ENCODE assay signal across 1 cellular context in the genomic region with DNA sequence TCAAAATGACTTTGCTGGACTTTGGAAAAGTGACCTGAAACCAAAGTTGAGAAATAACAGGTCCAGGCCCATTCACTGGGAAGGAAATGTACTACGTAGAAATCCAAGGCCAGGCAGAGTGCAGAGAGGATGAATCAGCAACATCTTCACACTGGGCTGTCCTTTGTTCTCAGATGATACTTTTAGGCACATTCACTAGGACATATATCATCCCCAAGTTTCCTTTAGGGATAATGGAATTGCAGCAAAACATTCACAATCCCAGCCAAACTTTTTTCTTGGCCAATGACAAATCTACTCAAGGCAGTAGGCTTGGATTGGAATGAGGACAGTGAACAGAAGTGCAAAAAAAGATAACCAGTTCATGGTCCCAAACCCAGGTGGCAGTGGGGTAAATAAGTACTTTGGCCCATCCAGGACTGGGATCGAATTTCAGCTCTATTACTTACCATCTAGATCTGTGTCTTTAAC.
A peak's percentile ranks its signal among the peaks of the same experiment; 100 is the strongest.
TF ChIP-seq lines count a peak whose summit lies in the region.

No MANE protein-coding gene starts in this region.

TF ChIP-seq in HepG2, 621 proteins besides CTCF, POLR2A, EP300 and RAD21 (continued from another document and continues in another):
- TF ChIP-seq, protein P1, sequence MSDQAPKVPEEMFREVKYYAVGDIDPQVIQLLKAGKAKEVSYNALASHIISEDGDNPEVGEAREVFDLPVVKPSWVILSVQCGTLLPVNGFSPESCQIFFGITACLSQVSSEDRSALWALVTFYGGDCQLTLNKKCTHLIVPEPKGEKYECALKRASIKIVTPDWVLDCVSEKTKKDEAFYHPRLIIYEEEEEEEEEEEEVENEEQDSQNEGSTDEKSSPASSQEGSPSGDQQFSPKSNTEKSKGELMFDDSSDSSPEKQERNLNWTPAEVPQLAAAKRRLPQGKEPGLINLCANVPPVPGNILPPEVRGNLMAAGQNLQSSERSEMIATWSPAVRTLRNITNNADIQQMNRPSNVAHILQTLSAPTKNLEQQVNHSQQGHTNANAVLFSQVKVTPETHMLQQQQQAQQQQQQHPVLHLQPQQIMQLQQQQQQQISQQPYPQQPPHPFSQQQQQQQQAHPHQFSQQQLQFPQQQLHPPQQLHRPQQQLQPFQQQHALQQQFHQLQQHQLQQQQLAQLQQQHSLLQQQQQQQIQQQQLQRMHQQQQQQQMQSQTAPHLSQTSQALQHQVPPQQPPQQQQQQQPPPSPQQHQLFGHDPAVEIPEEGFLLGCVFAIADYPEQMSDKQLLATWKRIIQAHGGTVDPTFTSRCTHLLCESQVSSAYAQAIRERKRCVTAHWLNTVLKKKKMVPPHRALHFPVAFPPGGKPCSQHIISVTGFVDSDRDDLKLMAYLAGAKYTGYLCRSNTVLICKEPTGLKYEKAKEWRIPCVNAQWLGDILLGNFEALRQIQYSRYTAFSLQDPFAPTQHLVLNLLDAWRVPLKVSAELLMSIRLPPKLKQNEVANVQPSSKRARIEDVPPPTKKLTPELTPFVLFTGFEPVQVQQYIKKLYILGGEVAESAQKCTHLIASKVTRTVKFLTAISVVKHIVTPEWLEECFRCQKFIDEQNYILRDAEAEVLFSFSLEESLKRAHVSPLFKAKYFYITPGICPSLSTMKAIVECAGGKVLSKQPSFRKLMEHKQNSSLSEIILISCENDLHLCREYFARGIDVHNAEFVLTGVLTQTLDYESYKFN (CRISPR knock-in tag; conservative IDR thresholded peaks at IDR 0.05) = peak; percentile 91
- TF ChIP-seq MTA1 (CRISPR knock-in tag; IDR thresholded peaks at IDR 0.05; ENCODE audit: borderline replicate concordance) (no peak), JUNB (CRISPR knock-in tag; IDR thresholded peaks at IDR 0.05; ENCODE audit: borderline replicate concordance) (no peak), MED1 (CRISPR knock-in tag; IDR thresholded peaks at IDR 0.05) (peak; percentile 54), ZNF205 (CRISPR knock-in tag; IDR thresholded peaks at IDR 0.05) (no peak), ZSCAN20 (CRISPR knock-in tag; IDR thresholded peaks at IDR 0.05; ENCODE audit: borderline replicate concordance) (no peak), ZMYM2 (CRISPR knock-in tag; IDR thresholded peaks at IDR 0.05) (peak; percentile 52; the same call in 1 of the 2 replicates), ESRRA (CRISPR knock-in tag; IDR thresholded peaks at IDR 0.05; ENCODE audit: low read depth) (0 out of 2 replicates have a peak, but pooled peaks have one; percentile 15), AKAP8 (CRISPR knock-in tag; IDR thresholded peaks at IDR 0.05) (no peak), THAP11 (CRISPR knock-in tag; IDR thresholded peaks at IDR 0.05) (peak; percentile 25; the same call in 1 of the 2 replicates), SOX13 (IDR thresholded peaks at IDR 0.05) (no peak), SOX13 (CRISPR knock-in tag; conservative IDR thresholded peaks at IDR 0.05 in 1 of 2, IDR thresholded peaks at IDR 0.05 in 1 of 2) (peak in 1 of 2 experiments; percentile 33; a peak in 1 of 4 replicates), TARDBP (CRISPR knock-in tag; IDR thresholded peaks at IDR 0.05) (no peak; the same call in 1 of the 2 replicates), MIXL1 (CRISPR knock-in tag; IDR thresholded peaks at IDR 0.05) (peak; percentile 29; the same call in 1 of the 2 replicates), ZNF589 (CRISPR knock-in tag; conservative IDR thresholded peaks at IDR 0.05) (no peak), ZNF496 (CRISPR knock-in tag; IDR thresholded peaks at IDR 0.05; ENCODE audit: insufficient replicate concordance) (no peak), KDM1A (CRISPR knock-in tag; IDR thresholded peaks at IDR 0.05) (no peak), ZNF7 (CRISPR knock-in tag; IDR thresholded peaks at IDR 0.05) (no peak), SMYD3 (CRISPR knock-in tag; IDR thresholded peaks at IDR 0.05) (no peak), MIER2 (CRISPR knock-in tag; IDR thresholded peaks at IDR 0.05) (0 out of 2 replicates have a peak, but pooled peaks have one; percentile 29), FOSL1 (CRISPR knock-in tag; IDR thresholded peaks at IDR 0.05; ENCODE audit: borderline replicate concordance) (peak; percentile 33; the same call in 1 of the 2 replicates)
- TF ChIP-seq, protein P2, sequence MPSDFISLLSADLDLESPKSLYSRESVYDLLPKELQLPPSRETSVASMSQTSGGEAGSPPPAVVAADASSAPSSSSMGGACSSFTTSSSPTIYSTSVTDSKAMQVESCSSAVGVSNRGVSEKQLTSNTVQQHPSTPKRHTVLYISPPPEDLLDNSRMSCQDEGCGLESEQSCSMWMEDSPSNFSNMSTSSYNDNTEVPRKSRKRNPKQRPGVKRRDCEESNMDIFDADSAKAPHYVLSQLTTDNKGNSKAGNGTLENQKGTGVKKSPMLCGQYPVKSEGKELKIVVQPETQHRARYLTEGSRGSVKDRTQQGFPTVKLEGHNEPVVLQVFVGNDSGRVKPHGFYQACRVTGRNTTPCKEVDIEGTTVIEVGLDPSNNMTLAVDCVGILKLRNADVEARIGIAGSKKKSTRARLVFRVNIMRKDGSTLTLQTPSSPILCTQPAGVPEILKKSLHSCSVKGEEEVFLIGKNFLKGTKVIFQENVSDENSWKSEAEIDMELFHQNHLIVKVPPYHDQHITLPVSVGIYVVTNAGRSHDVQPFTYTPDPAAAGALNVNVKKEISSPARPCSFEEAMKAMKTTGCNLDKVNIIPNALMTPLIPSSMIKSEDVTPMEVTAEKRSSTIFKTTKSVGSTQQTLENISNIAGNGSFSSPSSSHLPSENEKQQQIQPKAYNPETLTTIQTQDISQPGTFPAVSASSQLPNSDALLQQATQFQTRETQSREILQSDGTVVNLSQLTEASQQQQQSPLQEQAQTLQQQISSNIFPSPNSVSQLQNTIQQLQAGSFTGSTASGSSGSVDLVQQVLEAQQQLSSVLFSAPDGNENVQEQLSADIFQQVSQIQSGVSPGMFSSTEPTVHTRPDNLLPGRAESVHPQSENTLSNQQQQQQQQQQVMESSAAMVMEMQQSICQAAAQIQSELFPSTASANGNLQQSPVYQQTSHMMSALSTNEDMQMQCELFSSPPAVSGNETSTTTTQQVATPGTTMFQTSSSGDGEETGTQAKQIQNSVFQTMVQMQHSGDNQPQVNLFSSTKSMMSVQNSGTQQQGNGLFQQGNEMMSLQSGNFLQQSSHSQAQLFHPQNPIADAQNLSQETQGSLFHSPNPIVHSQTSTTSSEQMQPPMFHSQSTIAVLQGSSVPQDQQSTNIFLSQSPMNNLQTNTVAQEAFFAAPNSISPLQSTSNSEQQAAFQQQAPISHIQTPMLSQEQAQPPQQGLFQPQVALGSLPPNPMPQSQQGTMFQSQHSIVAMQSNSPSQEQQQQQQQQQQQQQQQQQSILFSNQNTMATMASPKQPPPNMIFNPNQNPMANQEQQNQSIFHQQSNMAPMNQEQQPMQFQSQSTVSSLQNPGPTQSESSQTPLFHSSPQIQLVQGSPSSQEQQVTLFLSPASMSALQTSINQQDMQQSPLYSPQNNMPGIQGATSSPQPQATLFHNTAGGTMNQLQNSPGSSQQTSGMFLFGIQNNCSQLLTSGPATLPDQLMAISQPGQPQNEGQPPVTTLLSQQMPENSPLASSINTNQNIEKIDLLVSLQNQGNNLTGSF (CRISPR knock-in tag; IDR thresholded peaks at IDR 0.05) = no peak
- TF ChIP-seq, protein P3, sequence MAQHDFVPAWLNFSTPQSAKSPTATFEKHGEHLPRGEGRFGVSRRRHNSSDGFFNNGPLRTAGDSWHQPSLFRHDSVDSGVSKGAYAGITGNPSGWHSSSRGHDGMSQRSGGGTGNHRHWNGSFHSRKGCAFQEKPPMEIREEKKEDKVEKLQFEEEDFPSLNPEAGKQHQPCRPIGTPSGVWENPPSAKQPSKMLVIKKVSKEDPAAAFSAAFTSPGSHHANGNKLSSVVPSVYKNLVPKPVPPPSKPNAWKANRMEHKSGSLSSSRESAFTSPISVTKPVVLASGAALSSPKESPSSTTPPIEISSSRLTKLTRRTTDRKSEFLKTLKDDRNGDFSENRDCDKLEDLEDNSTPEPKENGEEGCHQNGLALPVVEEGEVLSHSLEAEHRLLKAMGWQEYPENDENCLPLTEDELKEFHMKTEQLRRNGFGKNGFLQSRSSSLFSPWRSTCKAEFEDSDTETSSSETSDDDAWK (CRISPR knock-in tag; IDR thresholded peaks at IDR 0.05) = no peak
- TF ChIP-seq, protein P4, sequence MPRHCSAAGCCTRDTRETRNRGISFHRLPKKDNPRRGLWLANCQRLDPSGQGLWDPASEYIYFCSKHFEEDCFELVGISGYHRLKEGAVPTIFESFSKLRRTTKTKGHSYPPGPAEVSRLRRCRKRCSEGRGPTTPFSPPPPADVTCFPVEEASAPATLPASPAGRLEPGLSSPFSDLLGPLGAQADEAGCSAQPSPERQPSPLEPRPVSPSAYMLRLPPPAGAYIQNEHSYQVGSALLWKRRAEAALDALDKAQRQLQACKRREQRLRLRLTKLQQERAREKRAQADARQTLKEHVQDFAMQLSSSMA (CRISPR knock-in tag; IDR thresholded peaks at IDR 0.05) = no peak
- TF ChIP-seq, protein P5, sequence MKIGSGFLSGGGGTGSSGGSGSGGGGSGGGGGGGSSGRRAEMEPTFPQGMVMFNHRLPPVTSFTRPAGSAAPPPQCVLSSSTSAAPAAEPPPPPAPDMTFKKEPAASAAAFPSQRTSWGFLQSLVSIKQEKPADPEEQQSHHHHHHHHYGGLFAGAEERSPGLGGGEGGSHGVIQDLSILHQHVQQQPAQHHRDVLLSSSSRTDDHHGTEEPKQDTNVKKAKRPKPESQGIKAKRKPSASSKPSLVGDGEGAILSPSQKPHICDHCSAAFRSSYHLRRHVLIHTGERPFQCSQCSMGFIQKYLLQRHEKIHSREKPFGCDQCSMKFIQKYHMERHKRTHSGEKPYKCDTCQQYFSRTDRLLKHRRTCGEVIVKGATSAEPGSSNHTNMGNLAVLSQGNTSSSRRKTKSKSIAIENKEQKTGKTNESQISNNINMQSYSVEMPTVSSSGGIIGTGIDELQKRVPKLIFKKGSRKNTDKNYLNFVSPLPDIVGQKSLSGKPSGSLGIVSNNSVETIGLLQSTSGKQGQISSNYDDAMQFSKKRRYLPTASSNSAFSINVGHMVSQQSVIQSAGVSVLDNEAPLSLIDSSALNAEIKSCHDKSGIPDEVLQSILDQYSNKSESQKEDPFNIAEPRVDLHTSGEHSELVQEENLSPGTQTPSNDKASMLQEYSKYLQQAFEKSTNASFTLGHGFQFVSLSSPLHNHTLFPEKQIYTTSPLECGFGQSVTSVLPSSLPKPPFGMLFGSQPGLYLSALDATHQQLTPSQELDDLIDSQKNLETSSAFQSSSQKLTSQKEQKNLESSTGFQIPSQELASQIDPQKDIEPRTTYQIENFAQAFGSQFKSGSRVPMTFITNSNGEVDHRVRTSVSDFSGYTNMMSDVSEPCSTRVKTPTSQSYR (CRISPR knock-in tag; IDR thresholded peaks at IDR 0.05; ENCODE audit: borderline replicate concordance) = no peak
- TF ChIP-seq, protein P6, sequence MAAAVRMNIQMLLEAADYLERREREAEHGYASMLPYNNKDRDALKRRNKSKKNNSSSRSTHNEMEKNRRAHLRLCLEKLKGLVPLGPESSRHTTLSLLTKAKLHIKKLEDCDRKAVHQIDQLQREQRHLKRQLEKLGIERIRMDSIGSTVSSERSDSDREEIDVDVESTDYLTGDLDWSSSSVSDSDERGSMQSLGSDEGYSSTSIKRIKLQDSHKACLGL (CRISPR knock-in tag; IDR thresholded peaks at IDR 0.05) = no peak
- TF ChIP-seq, protein P7, sequence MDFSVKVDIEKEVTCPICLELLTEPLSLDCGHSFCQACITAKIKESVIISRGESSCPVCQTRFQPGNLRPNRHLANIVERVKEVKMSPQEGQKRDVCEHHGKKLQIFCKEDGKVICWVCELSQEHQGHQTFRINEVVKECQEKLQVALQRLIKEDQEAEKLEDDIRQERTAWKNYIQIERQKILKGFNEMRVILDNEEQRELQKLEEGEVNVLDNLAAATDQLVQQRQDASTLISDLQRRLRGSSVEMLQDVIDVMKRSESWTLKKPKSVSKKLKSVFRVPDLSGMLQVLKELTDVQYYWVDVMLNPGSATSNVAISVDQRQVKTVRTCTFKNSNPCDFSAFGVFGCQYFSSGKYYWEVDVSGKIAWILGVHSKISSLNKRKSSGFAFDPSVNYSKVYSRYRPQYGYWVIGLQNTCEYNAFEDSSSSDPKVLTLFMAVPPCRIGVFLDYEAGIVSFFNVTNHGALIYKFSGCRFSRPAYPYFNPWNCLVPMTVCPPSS (IDR thresholded peaks at IDR 0.05) = no peak
- TF ChIP-seq, protein P8, sequence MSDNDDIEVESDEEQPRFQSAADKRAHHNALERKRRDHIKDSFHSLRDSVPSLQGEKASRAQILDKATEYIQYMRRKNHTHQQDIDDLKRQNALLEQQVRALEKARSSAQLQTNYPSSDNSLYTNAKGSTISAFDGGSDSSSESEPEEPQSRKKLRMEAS (IDR thresholded peaks at IDR 0.05) = no peak
- TF ChIP-seq, protein P9, sequence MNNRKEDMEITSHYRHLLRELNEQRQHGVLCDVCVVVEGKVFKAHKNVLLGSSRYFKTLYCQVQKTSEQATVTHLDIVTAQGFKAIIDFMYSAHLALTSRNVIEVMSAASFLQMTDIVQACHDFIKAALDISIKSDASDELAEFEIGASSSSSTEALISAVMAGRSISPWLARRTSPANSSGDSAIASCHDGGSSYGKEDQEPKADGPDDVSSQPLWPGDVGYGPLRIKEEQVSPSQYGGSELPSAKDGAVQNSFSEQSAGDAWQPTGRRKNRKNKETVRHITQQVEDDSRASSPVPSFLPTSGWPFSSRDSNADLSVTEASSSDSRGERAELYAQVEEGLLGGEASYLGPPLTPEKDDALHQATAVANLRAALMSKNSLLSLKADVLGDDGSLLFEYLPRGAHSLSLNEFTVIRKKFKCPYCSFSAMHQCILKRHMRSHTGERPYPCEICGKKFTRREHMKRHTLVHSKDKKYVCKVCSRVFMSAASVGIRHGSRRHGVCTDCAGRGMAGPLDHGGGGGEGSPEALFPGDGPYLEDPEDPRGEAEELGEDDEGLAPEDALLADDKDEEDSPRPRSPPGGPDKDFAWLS (CRISPR knock-in tag; IDR thresholded peaks at IDR 0.05; ENCODE audit: borderline replicate concordance) = no peak
